In genomic region chr1:59296358-59297256, GRCh38 we compare ENCODE assay signal across 8 cellular contexts. TPM values are rescaled to one million over a fixed set of nuclear protein-coding genes. Genes with fewer than 3 reads are reported as not detected.
DNase-seq lines count a peak whose midpoint lies in the region; ATAC-seq and TF ChIP-seq lines count a peak whose summit lies in the region.

Gene FGGY (plus strand): TSS chr1:59297094. CDS start chr1:59321550, 24,456 bp downstream.

- peaks cover 10% of the 10 kb centered on the region; the same call in 2 of the 3 replicates for H3K36me3 Mint-ChIP-seq in GM23338 (ENCODE audit: low read depth)
- H3K36me3 Mint-ChIP-seq in activated T-helper 17 cell treated with anti-CD3 and anti-CD28 coated beads, Interleukin-2, amount 50 U/mL, for 72 hours (ENCODE audit: low read depth) = no peaks in the 10 kb centered on the region
- peaks cover 0 to 4% (median 0%) of the 10 kb centered on the region in 3 donors for H3K36me3 Mint-ChIP-seq in naive thymus-derived CD8-positive, alpha-beta T cell
- H3K36me3 Mint-ChIP-seq in stimulated activated naive B cell treated with anti-CD40 and anti-IgM and Interleukin-4, amounts not matched to agents 10 μg/mL and 1 μg/mL and 100 μg/mL, for 72 hours = peaks cover 6 to 10% of the 10 kb centered on the region in 2 donors

- peak within 1 kb of the TSS; percentile 98 for H3K27ac ChIP-seq in GM23338 (ENCODE audit: low read depth)
- peak within 1 kb of the TSS; percentile 88 for H3K27ac ChIP-seq in fibroblast of lung (ENCODE audit: insufficient read depth, low read length)

- H3K4me3 Mint-ChIP-seq in GM23338 = peak within 1 kb of the TSS; percentile 80
- peak within 1 kb of the TSS; percentile 95 for H3K4me3 Mint-ChIP-seq in activated T-helper 17 cell treated with anti-CD3 and anti-CD28 coated beads, Interleukin-2, amount 50 U/mL, for 72 hours
- H3K4me3 Mint-ChIP-seq in naive thymus-derived CD8-positive, alpha-beta T cell = peak within 1 kb of the TSS; percentile 86 to 96 (median 93)
- peak within 1 kb of the TSS; percentile 94 to 95 for H3K4me3 Mint-ChIP-seq in stimulated activated naive B cell treated with anti-CD40 and anti-IgM and Interleukin-4, amounts not matched to agents 10 μg/mL and 1 μg/mL and 100 μg/mL, for 72 hours

- no peaks in the 10 kb centered on the region for H3K9me3 ChIP-seq in fibroblast of lung (ENCODE audit: control insufficient read depth, insufficient read depth, low read depth, low read length)

- H3K4me3 ChIP-seq in GM23338 (peak within 1 kb of the TSS; percentile 50), fibroblast of lung (replicated peaks in 1 of 4; ENCODE audit: control extremely low read depth in 1 of 4, insufficient read depth in 1 of 4, low read depth in 3 of 4, low read length in 4 of 4) (peak within 1 kb of the TSS; percentile 67 to 82 (median 70))

- no peak for TF ChIP-seq CTCF in GM23338 (conservative IDR thresholded peaks at IDR 0.05; ENCODE audit: low read depth in 2 of 2)
- TF ChIP-seq CTCF in fibroblast of lung (conservative IDR thresholded peaks at IDR 0.05 in 1 of 2, IDR thresholded peaks at IDR 0.05 in 1 of 2; ENCODE audit: low read depth in 1 of 2, low read length in 2 of 2) = no peak

- no peaks in the 10 kb centered on the region; the same call in 1 of the 2 replicates for H3K9me2 ChIP-seq in GM23338 (ENCODE audit: insufficient read depth)

- H3F3A ChIP-seq in GM23338 (replicated peaks; ENCODE audit: low read depth) = 0 out of 2 replicates have a peak, but pooled peaks cover 8% of the 10 kb centered on the region

- peak; percentile 96 for ATAC-seq in GM23338
- peak; percentile 91 for ATAC-seq in activated T-helper 17 cell treated with anti-CD3 and anti-CD28 coated beads, Interleukin-2, amount 50 U/mL, for 72 hours (replicated peaks)
- peak; percentile 93 to 94 for ATAC-seq in naive thymus-derived CD8-positive, alpha-beta T cell
- peak; percentile 91 to 94 for ATAC-seq in stimulated activated naive B cell treated with anti-CD40 and anti-IgM and Interleukin-4, amounts not matched to agents 10 μg/mL and 1 μg/mL and 100 μg/mL, for 72 hours (replicated peaks)

- H3K79me2 ChIP-seq in GM23338 (replicated peaks; ENCODE audit: insufficient read depth) (no peaks in the 10 kb centered on the region; the same call in 1 of the 2 replicates), fibroblast of lung (ENCODE audit: control insufficient read depth, insufficient read depth, low read length) (no peaks in the 10 kb centered on the region)

- H3K36me3 ChIP-seq in GM23338 (ENCODE audit: insufficient read depth) = no peaks in the 10 kb centered on the region
- H3K36me3 ChIP-seq in fibroblast of lung (ENCODE audit: control insufficient read depth, insufficient read depth, low read length) = no peaks in the 10 kb centered on the region

- POLR2A ChIA-PET in naive thymus-derived CD8-positive, alpha-beta T cell (lab: Charles Lee) = interaction anchor here (0.6 to 1.8 kb wide), 5 partner anchors 224 to 514 kb away, joined by 3 to 20 read pairs (median 5); partner anchors contain the start of gene JUN

- peak within 1 kb of the TSS; percentile 92 for H3K27ac Mint-ChIP-seq in GM23338
- peak within 1 kb of the TSS; percentile 95 for H3K27ac Mint-ChIP-seq in activated T-helper 17 cell treated with anti-CD3 and anti-CD28 coated beads, Interleukin-2, amount 50 U/mL, for 72 hours
- H3K27ac Mint-ChIP-seq in naive thymus-derived CD8-positive, alpha-beta T cell = peak within 1 kb of the TSS; percentile 92 to 98 (median 96)
- H3K27ac Mint-ChIP-seq in stimulated activated naive B cell treated with anti-CD40 and anti-IgM and Interleukin-4, amounts not matched to agents 10 μg/mL and 1 μg/mL and 100 μg/mL, for 72 hours = peak within 1 kb of the TSS; percentile 98

- H3K4me2 ChIP-seq in GM23338 (peak within 1 kb of the TSS; percentile 72), fibroblast of lung (ENCODE audit: extremely low read depth, insufficient read depth, low read length) (peak within 1 kb of the TSS; percentile 98)

- no peaks in the 10 kb centered on the region for H3K27me3 Mint-ChIP-seq in GM23338 (ENCODE audit: insufficient read depth, low read depth, poor library complexity)
- no peaks in the 10 kb centered on the region for H3K27me3 Mint-ChIP-seq in activated T-helper 17 cell treated with anti-CD3 and anti-CD28 coated beads, Interleukin-2, amount 50 U/mL, for 72 hours
- no peaks in the 10 kb centered on the region for H3K27me3 Mint-ChIP-seq in naive thymus-derived CD8-positive, alpha-beta T cell
- H3K27me3 Mint-ChIP-seq in stimulated activated naive B cell treated with anti-CD40 and anti-IgM and Interleukin-4, amounts not matched to agents 10 μg/mL and 1 μg/mL and 100 μg/mL, for 72 hours = no peaks in the 10 kb centered on the region

- H3K4me1 Mint-ChIP-seq in GM23338 = peaks cover 19% of the 10 kb centered on the region
- peaks cover 11% of the 10 kb centered on the region for H3K4me1 Mint-ChIP-seq in activated T-helper 17 cell treated with anti-CD3 and anti-CD28 coated beads, Interleukin-2, amount 50 U/mL, for 72 hours
- H3K4me1 Mint-ChIP-seq in naive thymus-derived CD8-positive, alpha-beta T cell = peaks cover 12 to 48% (median 21%) of the 10 kb centered on the region in 4 donors
- peaks cover 25 to 44% of the 10 kb centered on the region in 2 donors for H3K4me1 Mint-ChIP-seq in stimulated activated naive B cell treated with anti-CD40 and anti-IgM and Interleukin-4, amounts not matched to agents 10 μg/mL and 1 μg/mL and 100 μg/mL, for 72 hours

- peak within 1 kb of the TSS; percentile 75 for H2AFZ ChIP-seq in GM23338
- H2AFZ ChIP-seq in fibroblast of lung (ENCODE audit: low read length) = peak within 1 kb of the TSS; percentile 76

- DNase-seq in Daoy (ENCODE audit: low read depth) (peak; percentile 99), GM23338 (ENCODE audit: low spot score) (peak; percentile 95), Kasumi-1 (lab: John Stamatoyannopoulos, UW) (peak; percentile 99), RPMI8226 (peak; percentile 77), fibroblast of lung (ENCODE audit: low read depth in 2 of 2) (peak; percentile 99)
- DNase-seq in naive thymus-derived CD8-positive, alpha-beta T cell = peak; percentile 79 to 94 (median 86)
- DNase-seq in stimulated activated naive B cell treated with anti-CD40 and anti-IgM and Interleukin-4, amounts not matched to agents 10 μg/mL and 1 μg/mL and 100 μg/mL, for 72 hours = peak; percentile 95

- peak within 1 kb of the TSS; percentile 72 for H3K9ac ChIP-seq in fibroblast of lung (ENCODE audit: insufficient read depth, low read length)

- H3K27me3 ChIP-seq in GM23338 (ENCODE audit: insufficient read depth) (0 out of 2 replicates have a peak, but pooled peaks cover 5% of the 10 kb centered on the region), fibroblast of lung (ENCODE audit: control insufficient read depth, insufficient read depth, low read length) (no peaks in the 10 kb centered on the region)

- H4K20me1 ChIP-seq in GM23338 (replicated peaks; ENCODE audit: insufficient read depth) (no peaks in the 10 kb centered on the region), fibroblast of lung (ENCODE audit: control insufficient read depth, extremely low read depth, insufficient read depth, low read length) (no peaks in the 10 kb centered on the region)

- H3K4me1 ChIP-seq in GM23338 (ENCODE audit: insufficient read depth) (peaks cover 23% of the 10 kb centered on the region), fibroblast of lung (ENCODE audit: control insufficient read depth, extremely low read depth, insufficient read depth, low read length) (peaks cover 9% of the 10 kb centered on the region)

- H3K9me3 Mint-ChIP-seq in GM23338 = peaks cover 4% of the 10 kb centered on the region; the same call in 2 of the 3 replicates
- H3K9me3 Mint-ChIP-seq in activated T-helper 17 cell treated with anti-CD3 and anti-CD28 coated beads, Interleukin-2, amount 50 U/mL, for 72 hours = no peaks in the 10 kb centered on the region
- no peaks in the 10 kb centered on the region for H3K9me3 Mint-ChIP-seq in naive thymus-derived CD8-positive, alpha-beta T cell
- H3K9me3 Mint-ChIP-seq in stimulated activated naive B cell treated with anti-CD40 and anti-IgM and Interleukin-4, amounts not matched to agents 10 μg/mL and 1 μg/mL and 100 μg/mL, for 72 hours = peaks cover 0 to 4% of the 10 kb centered on the region in 2 donors

TF ChIP-seq in GM23338, 12 proteins besides CTCF, POLR2A, EP300 and RAD21:
- peak; percentile 75 for TF ChIP-seq POLR2AphosphoS5 (IDR thresholded peaks at IDR 0.05; ENCODE audit: low read depth)
- TF ChIP-seq ZNF331 (CRISPR knock-in tag; IDR thresholded peaks at IDR 0.05; ENCODE audit: low read depth) = no peak
- TF ChIP-seq CREB1 (CRISPR knock-in tag; IDR thresholded peaks at IDR 0.05; ENCODE audit: low read depth) = peak; percentile 10; the same call in 1 of the 2 replicates

RNA-seq across cellular contexts. Expression of gene FGGY, which starts in this region (rescaled TPM):
- total RNA-seq in Daoy (2014; rRNA removed; shearing (Covaris generic)) = 15.2 and 15.7 TPM in 2 replicates
- total RNA-seq in GM23338 (2014; rRNA removed; shearing (Covaris generic)) = 21.0 and 21.4 TPM in 2 replicates
- polyA plus RNA-seq in GM23338 (2016; fragmentation: Nextera tagmentation; extraction: Ambion mirVana) = 8.5 and 10.9 TPM in 2 replicates
- total RNA-seq in activated T-helper 17 cell treated with anti-CD3 and anti-CD28 coated beads, Interleukin-2, amount 50 U/mL, for 72 hours = 10 to 100 TPM in 1 of 2 donors, 1 to 10 TPM in 1; 8.1 to 16.4 TPM
- total RNA-seq in fibroblast of lung = 32.1 and 32.4 TPM in 2 replicates
- polyA plus RNA-seq in fibroblast of lung = 9.5 and 9.7 TPM in 2 replicates
- 9.7 and 10.6 TPM in 2 replicates for polyA plus RNA-seq in fibroblast of lung (2012)
- 20.0 and 26.2 TPM in 2 replicates for polyA minus RNA-seq in fibroblast of lung (ENCODE audit: low replicate concordance)
- total RNA-seq in naive thymus-derived CD8-positive, alpha-beta T cell = 10 to 100 TPM in 1 of 2 experiments, 1 to 10 TPM in 1; 9.6 to 11.1 TPM
- polyA plus RNA-seq in naive thymus-derived CD8-positive, alpha-beta T cell = 1 to 10 TPM; 5.7 to 6.4 (median 5.8) TPM

Comparison
In these comparisons a context has a peak if more than half of its experiments do, and no peak if none do; other contexts are left out.
1. Peak in every context shown above with its lines: DNase-seq, ATAC-seq, H3K4me3 ChIP-seq and H3K27ac ChIP-seq.